In genomic region chr17:31251075-31251474, GRCh38 we compare ENCODE assay signal across 21 cellular contexts. TPM values are rescaled to one million over a fixed set of nuclear protein-coding genes. Genes with fewer than 3 reads are reported as not detected.
DNase-seq lines count a peak whose midpoint lies in the region; ATAC-seq and TF ChIP-seq lines count a peak whose summit lies in the region.
"Had no signal": no experiment of that assay in that cellular context is flagged by ENCODE, and none has a peak within 500 bp of the region (broad histone marks: within the 10 kb centered on the region; RNA-seq: fewer than 3 reads in every experiment).

No MANE protein-coding gene starts in this region.

- intact Hi-C loops in psoas muscle (cut with DNase I) = no loop called here

- peak overlapping the region; percentile 68; the same call in 1 of the 2 replicates for H3K27ac ChIP-seq in MM.1S (ENCODE audit: low read length)
- H3K27ac ChIP-seq in psoas muscle = peak overlapping the region; percentile 7
- no peak overlapping the region for H3K27ac ChIP-seq in WERI-Rb-1
- H3K27ac ChIP-seq: PC-9, upper lobe of right lung had no signal

- H3K4me1 ChIP-seq in MM.1S (ENCODE audit: low read length) (peaks cover 26% of the 10 kb centered on the region), psoas muscle (no peaks in the 10 kb centered on the region)
- H3K4me1 ChIP-seq: BE2C, upper lobe of right lung had no signal

- no peaks in the 10 kb centered on the region for H3K79me2 ChIP-seq in MM.1S (ENCODE audit: low read length)

- TF ChIP-seq CTCF in MM.1S (IDR thresholded peaks at IDR 0.05; ENCODE audit: low read length) (no peak), choroid plexus epithelial cell (conservative IDR thresholded peaks at IDR 0.05; ENCODE audit: low read depth, low read length) (no peak), psoas muscle (IDR thresholded peaks at IDR 0.05) (no peak), WERI-Rb-1 (IDR thresholded peaks at IDR 0.05; ENCODE audit: low read depth, low read length) (no peak)

- no peak overlapping the region for H2AFZ ChIP-seq in MM.1S (ENCODE audit: low read length)
- H2AFZ ChIP-seq: PC-9 had no signal

- no peaks in the 10 kb centered on the region for H3K9me2 ChIP-seq in MM.1S (replicated peaks; ENCODE audit: insufficient read depth, low read length)

- no peaks in the 10 kb centered on the region for H3K9me3 ChIP-seq in MM.1S (replicated peaks; ENCODE audit: insufficient read depth, low read length)
- no peaks in the 10 kb centered on the region for H3K9me3 ChIP-seq in psoas muscle
- H3K9me3 ChIP-seq in WERI-Rb-1 (ENCODE audit: severe bottlenecking) = no peaks in the 10 kb centered on the region
- H3K9me3 ChIP-seq: BE2C, upper lobe of right lung had no signal

- DNase-seq in EL (peak; percentile 27), MM.1S (no peak), choroid plexus epithelial cell (ENCODE audit: low read depth) (peak; percentile 32), psoas muscle (no peak), WERI-Rb-1 (no peak), SW 1271 (lab: John Stamatoyannopoulos, UW) (no peak)
- DNase-seq: activated CD4-positive, alpha-beta T cell treated with anti-CD3 and anti-CD28 coated beads for 1 hour; activated CD8-positive, alpha-beta memory T cell treated with anti-CD3 and anti-CD28 coated beads, Interleukin-2, amount 50 U/mL, for 48 hours; activated naive CD4-positive, alpha-beta T cell treated with anti-CD3 and anti-CD28 coated beads, Interleukin-2, amount 10 ng/mL, durations not matched to agents 7 days and 5 days; BE2C; effector CD8-positive, alpha-beta T cell; HCEC 1CT; KG1; NCI-H187; NCI-H524 treated with DMSO at 0.1 percent for 48 hours; PC-9; stimulated activated CD4-positive, alpha-beta T cell treated with anti-CD3 and anti-CD28 coated beads, Interleukin-4, amount 100 ng/mL, for 1 hour; upper lobe of right lung had no signal

- H4K20me1 ChIP-seq in MM.1S (ENCODE audit: insufficient read depth, low read length) = no peaks in the 10 kb centered on the region

- H3K4me2 ChIP-seq in MM.1S (ENCODE audit: low read depth, low read length) = peak overlapping the region; percentile 77
- H3K4me2 ChIP-seq: PC-9 had no signal

- peaks cover 22% of the 10 kb centered on the region for H3F3A ChIP-seq in MM.1S (ENCODE audit: insufficient read depth, low read length)

- H3K4me3 ChIP-seq in MM.1S (ENCODE audit: low read length) = peak overlapping the region; percentile 21
- H3K4me3 ChIP-seq in choroid plexus epithelial cell (ENCODE audit: low read depth, low read length) = no peak overlapping the region
- H3K4me3 ChIP-seq in psoas muscle = no peak overlapping the region
- H3K4me3 ChIP-seq in WERI-Rb-1 (ENCODE audit: low read depth, low read length) = no peak overlapping the region
- H3K4me3 ChIP-seq: PC-9, upper lobe of right lung had no signal

- ATAC-seq in psoas muscle = no peak
- ATAC-seq in HG02763 (IDR thresholded peaks at IDR 0.05; ENCODE audit: unreplicated experiment) = no peak
- ATAC-seq in HG02884 (IDR thresholded peaks at IDR 0.05; ENCODE audit: unreplicated experiment) = no peak
- ATAC-seq: upper lobe of right lung had no signal

- H3K9ac ChIP-seq in MM.1S (ENCODE audit: low read length) = peak overlapping the region; percentile 18; the same call in 1 of the 2 replicates

- H3K36me3 ChIP-seq in MM.1S (replicated peaks; ENCODE audit: insufficient read depth, low read length) = no peaks in the 10 kb centered on the region
- peaks cover 0 to 35% of the 10 kb centered on the region in 2 donors for H3K36me3 ChIP-seq in psoas muscle (ENCODE audit: insufficient read depth in 1 of 2, low read depth in 1 of 2)
- peaks cover 21% of the 10 kb centered on the region for H3K36me3 ChIP-seq in WERI-Rb-1
- H3K36me3 ChIP-seq: BE2C had no signal

- H3K27me3 ChIP-seq in MM.1S (replicated peaks; ENCODE audit: insufficient read depth, low read length) (no peaks in the 10 kb centered on the region), psoas muscle (ENCODE audit: insufficient read depth in 3 of 3, low read length in 2 of 3) (no peaks in the 10 kb centered on the region), WERI-Rb-1 (ENCODE audit: insufficient read depth, low read depth, severe bottlenecking) (no peaks in the 10 kb centered on the region)
- H3K27me3 ChIP-seq: BE2C, upper lobe of right lung had no signal

RNA-seq across cellular contexts. Expression of gene OMG, which starts 46.0 kb away (rescaled TPM):
- not detected for total RNA-seq in psoas muscle
- polyA plus RNA-seq in psoas muscle = under 1 TPM in 2 of 3 donors, not detected in 1; 0.03 to 0.10 TPM
- total RNA-seq: lower leg skin, PC-9 had no signal

Comparison
In these comparisons a context has a peak if more than half of its experiments do, and no peak if none do; other contexts are left out.
1. DNase-seq: peak in EL (single experiment) and choroid plexus epithelial cell (single experiment); none in MM.1S (single experiment), psoas muscle (0 of 2), WERI-Rb-1 (single experiment) and SW 1271 (0 of 2).